Comparison of ENCODE assay signal across 8 cellular contexts in genomic region chr10:3785849-3786290, GRCh38. TPM values are rescaled to one million over a fixed set of nuclear protein-coding genes. Genes with fewer than 3 reads are reported as not detected.
DNase-seq lines count a peak whose midpoint lies in the region; ATAC-seq and TF ChIP-seq lines count a peak whose summit lies in the region.

No MANE protein-coding gene starts in this region.

- peak; percentile 6 for ATAC-seq in DND-41 (ENCODE audit: insufficient read depth, low read depth)
- peak; percentile 5 for ATAC-seq in HG02870 (IDR thresholded peaks at IDR 0.05; ENCODE audit: unreplicated experiment)
- ATAC-seq in HG02759 (IDR thresholded peaks at IDR 0.05; ENCODE audit: unreplicated experiment), result no peak

- peak overlapping the region; percentile 39 to 66 for H3K4me3 ChIP-seq in DND-41 (ENCODE audit: low read depth in 1 of 2, low read length in 2 of 2)
- H3K4me3 ChIP-seq in coronary artery, result peak overlapping the region; percentile 93
- H3K4me3 ChIP-seq in testis, result peak overlapping the region; percentile 98 to 100

- H3K27me3 ChIP-seq in DND-41 (ENCODE audit: insufficient read depth, low read length, poor library complexity), result no peaks in the 10 kb centered on the region
- H3K27me3 ChIP-seq in testis, result no peaks in the 10 kb centered on the region

- 1 to 2% methylated on average over 19 of the region's 19 CpGs for WGBS in testis, 2 donors

- peaks cover 53% of the 10 kb centered on the region for H3K79me2 ChIP-seq in DND-41 (ENCODE audit: insufficient read depth, low read length)

- peak overlapping the region; percentile 90 for H3K9ac ChIP-seq in DND-41 (ENCODE audit: low read depth, low read length)

- H3K4me1 ChIP-seq in DND-41 (ENCODE audit: insufficient read depth, low read length), result peaks cover 32% of the 10 kb centered on the region
- H3K4me1 ChIP-seq in testis, result peaks cover 17% of the 10 kb centered on the region

- H3K36me3 ChIP-seq in DND-41 (ENCODE audit: insufficient read depth, low read length) (peaks cover 39% of the 10 kb centered on the region), testis (ENCODE audit: low read depth, missing control alignments) (no peaks in the 10 kb centered on the region)

- no peak for TF ChIP-seq POLR2A in testis (IDR thresholded peaks at IDR 0.05)

- peak overlapping the region; percentile 97 for H3K27ac ChIP-seq in DND-41 (ENCODE audit: low read length)
- H3K27ac ChIP-seq in coronary artery, result peak overlapping the region; percentile 96 to 100
- H3K27ac ChIP-seq in testis, result peak overlapping the region; percentile 99 to 100

- H4K20me1 ChIP-seq in DND-41 (ENCODE audit: insufficient read depth, low read length), result peaks cover 40% of the 10 kb centered on the region

- peak overlapping the region; percentile 63 for H3K4me2 ChIP-seq in DND-41 (ENCODE audit: insufficient read depth, low read length)

- H2AFZ ChIP-seq in DND-41 (ENCODE audit: low read depth, low read length), result no peak overlapping the region

- H3K9me3 ChIP-seq in DND-41 (ENCODE audit: insufficient read depth, low read length, severe bottlenecking), result no peaks in the 10 kb centered on the region
- H3K9me3 ChIP-seq in testis, result no peaks in the 10 kb centered on the region

- DNase-seq in DND-41 (peak; percentile 45), SW480 (ENCODE audit: low spot score) (peak; percentile 31), coronary artery (ENCODE audit: low spot score) (peak; percentile 79), lung microvascular endothelial cell (ENCODE audit: low read depth in 2 of 2) (peak; percentile 71 to 74), testis (peak; percentile 57), OCI-M2 (lab: John Stamatoyannopoulos, UW; ENCODE audit: unreplicated experiment) (no peak)

- intact Hi-C loops in testis (cut with DNase I; ENCODE audit: low total_unique reads), result no loop called here

- no peak for TF ChIP-seq CTCF in DND-41 (IDR thresholded peaks at IDR 0.05; ENCODE audit: borderline replicate concordance, extremely low read depth, low read length, poor library complexity, severe bottlenecking)
- TF ChIP-seq CTCF in coronary artery (IDR thresholded peaks at IDR 0.05), result no peak
- no peak for TF ChIP-seq CTCF in testis (IDR thresholded peaks at IDR 0.05)

RNA-seq across cellular contexts. Expression of gene KLF6, which starts 0.9 kb away (rescaled TPM):
- total RNA-seq in lung microvascular endothelial cell (63.2 and 170 TPM in 2 replicates), testis (10 to 100 TPM; 30.8 to 35.7 TPM)
- 41.5 TPM for polyA plus RNA-seq in testis (ENCODE audit: insufficient read depth, low read depth, low replicate concordance)
